In genomic region chr22:23557467-23557866, GRCh38 we compare ENCODE assay signal across 2 cellular contexts.
TF ChIP-seq lines count a peak whose summit lies in the region.

No MANE protein-coding gene starts in this region.

TF ChIP-seq in HepG2, 621 proteins besides CTCF, POLR2A, EP300 and RAD21:
- TF ChIP-seq ZNF292 (CRISPR knock-in tag; IDR thresholded peaks at IDR 0.05; ENCODE audit: borderline replicate concordance, low read depth): no peak
- peak; percentile 88 for TF ChIP-seq ZNF768 (CRISPR knock-in tag; IDR thresholded peaks at IDR 0.05)
TF ChIP-seq in HepG2: peak in this region for 1.

TF ChIP-seq in H1, 55 proteins besides CTCF, POLR2A, EP300 and RAD21:
- peak; percentile 48; the same call in 1 of the 2 replicates for TF ChIP-seq KDM1A (IDR thresholded peaks at IDR 0.05; ENCODE audit: borderline replicate concordance, low read length)
- no peak for TF ChIP-seq GABPA (IDR thresholded peaks at IDR 0.05; ENCODE audit: borderline replicate concordance, insufficient read depth, low read length)
